In the genomic region with DNA sequence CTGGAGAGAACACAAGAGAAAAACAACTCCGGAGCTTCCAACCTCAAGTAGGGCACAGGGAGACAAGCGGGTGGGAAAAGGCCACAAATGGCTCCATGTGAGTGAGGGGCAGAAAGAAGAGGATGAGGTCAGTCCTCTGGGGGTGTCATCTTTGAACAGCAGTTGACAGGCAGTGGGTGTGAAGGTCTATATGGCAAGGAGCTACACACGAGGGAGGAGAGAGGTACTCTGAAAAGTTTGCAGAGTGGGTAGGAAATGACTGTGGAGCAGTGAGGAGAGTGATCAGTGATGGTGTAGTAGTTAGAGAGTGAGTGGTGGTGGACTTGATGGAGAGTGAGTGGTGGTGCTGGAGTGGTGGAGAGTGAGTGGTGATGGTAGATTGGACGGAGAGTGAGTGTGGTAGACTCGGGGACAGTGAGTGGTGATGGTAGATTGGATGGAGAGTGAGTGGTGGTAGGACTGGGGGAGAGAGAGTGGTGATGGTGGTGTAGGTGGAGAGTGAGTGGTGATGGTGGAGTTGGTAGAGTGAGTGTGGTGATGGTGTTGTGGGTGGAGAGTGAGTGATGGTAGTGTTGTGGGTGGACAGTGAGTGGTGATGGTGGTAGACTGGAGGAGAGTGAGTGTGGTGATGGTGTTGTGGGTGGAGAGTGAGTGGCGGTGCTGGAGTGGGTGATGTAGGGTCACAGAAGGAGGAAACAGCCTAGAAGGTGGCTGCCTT, we compare ENCODE assay signal across 15 cellular contexts. TPM values are rescaled to one million over a fixed set of nuclear protein-coding genes. Genes with fewer than 3 reads are reported as not detected.
DNase-seq lines count a peak whose midpoint lies in the region; ATAC-seq and TF ChIP-seq lines count a peak whose summit lies in the region.
"Had no signal": no experiment of that assay in that cellular context is flagged by ENCODE, and none has a peak within 500 bp of the region (broad histone marks: within the 10 kb centered on the region; RNA-seq: fewer than 3 reads in every experiment).

No MANE protein-coding gene starts in this region.

- no peak overlapping the region for H3K27ac Mint-ChIP-seq in type B pancreatic cell
- H3K27ac Mint-ChIP-seq: activated CD4-positive, alpha-beta T cell treated with anti-CD3 and anti-CD28 coated beads, Interleukin-2, amount 10 ng/mL, durations not matched to agents 7 days and 5 days had no signal

- no peaks in the 10 kb centered on the region for H3K27me3 Mint-ChIP-seq in type B pancreatic cell
- H3K27me3 Mint-ChIP-seq: activated CD4-positive, alpha-beta T cell treated with anti-CD3 and anti-CD28 coated beads, Interleukin-2, amount 10 ng/mL, durations not matched to agents 7 days and 5 days; naive thymus-derived CD8-positive, alpha-beta T cell had no signal

- H3K9me3 ChIP-seq in WERI-Rb-1 (ENCODE audit: severe bottlenecking), result no peaks in the 10 kb centered on the region
- no peaks in the 10 kb centered on the region for H3K9me3 ChIP-seq in esophagus muscularis mucosa

- peak overlapping the region; percentile 8; the same call in 1 of the 2 replicates for H3K27ac ChIP-seq in WERI-Rb-1
- H3K27ac ChIP-seq in esophagus muscularis mucosa (replicated peaks in 1 of 4), result no peak overlapping the region

- TF ChIP-seq EP300 in esophagus muscularis mucosa (IDR thresholded peaks at IDR 0.05), result no peak

- peaks cover 25% of the 10 kb centered on the region for H3K4me1 Mint-ChIP-seq in type B pancreatic cell (ENCODE audit: unreplicated experiment)

- peaks cover 8 to 37% (median 21%) of the 10 kb centered on the region in 4 donors for H3K4me1 ChIP-seq in esophagus muscularis mucosa

- peaks cover 66% of the 10 kb centered on the region for H3K36me3 ChIP-seq in WERI-Rb-1
- peaks cover 0 to 43% (median 13%) of the 10 kb centered on the region in 4 donors for H3K36me3 ChIP-seq in esophagus muscularis mucosa

- H3K27me3 ChIP-seq in WERI-Rb-1 (ENCODE audit: insufficient read depth, low read depth, severe bottlenecking) (no peaks in the 10 kb centered on the region), esophagus muscularis mucosa (no peaks in the 10 kb centered on the region)

- 94% methylated on average over 6 of the region's 6 CpGs for WGBS in esophagus muscularis mucosa

- peak; percentile 22 for DNase-seq in activated effector memory CD4-positive, alpha-beta T cell treated with anti-CD3 and anti-CD28 coated beads, Interleukin-2, amount 50 U/mL, for 16 hours
- DNase-seq in activated effector memory CD4-positive, alpha-beta T cell treated with Interleukin-2 at 50 U/mL for 16 hours, result no peak
- peak; percentile 7 for DNase-seq in WERI-Rb-1
- DNase-seq in esophagus muscularis mucosa (ENCODE audit: extremely low spot score), result peak; percentile 68
- peak; percentile 47 for DNase-seq in type B pancreatic cell (ENCODE audit: extremely low spot score, unreplicated experiment)
- DNase-seq in NCI-H187 (lab: John Stamatoyannopoulos, UW), result no peak
- no peak for DNase-seq in DMS153 (lab: John Stamatoyannopoulos, UW)
- DNase-seq: activated CD4-positive, alpha-beta T cell treated with anti-CD3 and anti-CD28 coated beads, Interleukin-2, amount 10 ng/mL, durations not matched to agents 7 days and 5 days; cortex of kidney; IMR-90; NCI-H1105; NCI-H446 treated with DMSO at 0.1 percent for 48 hours; PC-3 had no signal

- no peak overlapping the region for H3K4me3 ChIP-seq in WERI-Rb-1 (ENCODE audit: low read depth, low read length)
- H3K4me3 ChIP-seq in esophagus muscularis mucosa, result no peak overlapping the region

- no peak overlapping the region for H3K4me3 Mint-ChIP-seq in type B pancreatic cell

- H3K9me3 Mint-ChIP-seq in type B pancreatic cell, result no peaks in the 10 kb centered on the region
- H3K9me3 Mint-ChIP-seq: activated CD4-positive, alpha-beta T cell treated with anti-CD3 and anti-CD28 coated beads, Interleukin-2, amount 10 ng/mL, durations not matched to agents 7 days and 5 days had no signal

- no peak for TF ChIP-seq POLR2A in esophagus muscularis mucosa (IDR thresholded peaks at IDR 0.05; ENCODE audit: low read depth)

- intact Hi-C loops in esophagus muscularis mucosa (cut with DNase I), result no loop called here

- TF ChIP-seq CTCF in WERI-Rb-1 (IDR thresholded peaks at IDR 0.05; ENCODE audit: low read depth, low read length) (no peak), esophagus muscularis mucosa (IDR thresholded peaks at IDR 0.05) (no peak), type B pancreatic cell (conservative IDR thresholded peaks at IDR 0.05) (no peak)

- no peak for ATAC-seq in HG02973 (IDR thresholded peaks at IDR 0.05; ENCODE audit: unreplicated experiment)
- ATAC-seq: naive thymus-derived CD8-positive, alpha-beta T cell; PC-3 had no signal

- peaks cover 18% of the 10 kb centered on the region for H3K36me3 Mint-ChIP-seq in type B pancreatic cell

RNA-seq across cellular contexts. Expression of gene TFDP1, which starts 4.0 kb away (rescaled TPM):
- total RNA-seq in esophagus muscularis mucosa (10 to 100 TPM; 30.7 to 42.2 (median 32.1) TPM), type B pancreatic cell (ENCODE audit: low replicate concordance) (78.4 and 78.8 TPM in 2 replicates)

Comparison
In these comparisons a context has a peak if more than half of its experiments do, and no peak if none do; other contexts are left out.
1. DNase-seq: peak in activated effector memory CD4-positive, alpha-beta T cell treated with anti-CD3 and anti-CD28 coated beads, Interleukin-2, amount 50 U/mL, for 16 hours (single experiment), WERI-Rb-1 (single experiment), esophagus muscularis mucosa (single experiment) and type B pancreatic cell (single experiment); none in activated effector memory CD4-positive, alpha-beta T cell treated with Interleukin-2 at 50 U/mL for 16 hours (single experiment), NCI-H187 (0 of 2) and DMS153 (single experiment).